1 cellular context compared by ENCODE assay signal in the genomic region with DNA sequence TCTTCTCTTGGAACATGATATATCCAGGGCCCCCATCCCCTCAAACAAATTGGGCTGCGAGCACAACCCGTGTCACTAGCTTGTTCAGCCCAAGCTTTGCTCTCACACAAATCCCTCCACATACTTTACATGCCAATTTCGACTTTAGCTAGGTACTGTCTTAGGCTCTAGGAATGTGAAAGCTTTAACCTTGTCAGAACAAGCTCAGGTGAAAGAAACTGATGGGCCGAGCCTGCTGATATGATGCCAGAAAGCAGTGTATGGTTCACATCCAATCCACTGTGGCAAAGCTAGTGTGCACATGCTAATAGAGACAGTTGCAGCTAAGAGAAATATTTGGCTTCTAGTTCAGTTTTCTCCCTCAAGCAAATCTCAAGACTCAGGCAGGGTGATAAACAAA.
TF ChIP-seq lines count a peak whose summit lies in the region.

No MANE protein-coding gene starts in this region.

TF ChIP-seq in IMR-90, 13 proteins besides CTCF, POLR2A, EP300 and RAD21:
- TF ChIP-seq SMC3 (IDR thresholded peaks at IDR 0.05; ENCODE audit: low read depth, low read length) (no peak), FOS (IDR thresholded peaks at IDR 0.05; ENCODE audit: low read depth, low read length) (no peak), MAFK (IDR thresholded peaks at IDR 0.05; ENCODE audit: low read depth, low read length) (no peak), NFE2L2 (IDR thresholded peaks at IDR 0.05; ENCODE audit: low read depth, low read length) (no peak)
- TF ChIP-seq, protein P1, sequence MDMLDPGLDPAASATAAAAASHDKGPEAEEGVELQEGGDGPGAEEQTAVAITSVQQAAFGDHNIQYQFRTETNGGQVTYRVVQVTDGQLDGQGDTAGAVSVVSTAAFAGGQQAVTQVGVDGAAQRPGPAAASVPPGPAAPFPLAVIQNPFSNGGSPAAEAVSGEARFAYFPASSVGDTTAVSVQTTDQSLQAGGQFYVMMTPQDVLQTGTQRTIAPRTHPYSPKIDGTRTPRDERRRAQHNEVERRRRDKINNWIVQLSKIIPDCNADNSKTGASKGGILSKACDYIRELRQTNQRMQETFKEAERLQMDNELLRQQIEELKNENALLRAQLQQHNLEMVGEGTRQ (IDR thresholded peaks at IDR 0.05; ENCODE audit: low read depth, low read length): no peak
